22 cellular contexts compared by ENCODE assay signal in the genomic region with DNA sequence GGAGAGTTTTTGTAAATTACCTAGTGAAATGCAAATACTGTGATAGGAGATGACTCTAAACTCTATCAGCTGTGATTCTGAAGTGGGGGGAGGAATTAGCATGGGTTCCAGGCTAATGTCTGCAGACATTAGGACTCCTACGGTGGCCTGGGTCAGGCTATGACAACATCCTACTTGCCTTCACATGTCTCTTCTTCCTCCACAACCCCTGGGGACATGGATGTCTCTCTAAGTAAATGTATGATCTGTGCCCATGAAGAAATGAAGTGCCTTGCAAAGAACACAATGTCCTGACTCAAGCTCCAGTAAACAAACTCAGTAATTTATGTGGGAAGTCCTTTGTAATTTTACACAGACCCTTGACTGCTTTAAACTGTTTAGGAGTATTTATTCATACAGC.
A peak's percentile ranks its signal among the peaks of the same experiment; 100 is the strongest.
DNase-seq lines count a peak whose midpoint lies in the region; ATAC-seq, FAIRE-seq and TF ChIP-seq lines count a peak whose summit lies in the region.
"Had no signal": no experiment of that assay in that cellular context is flagged by ENCODE, and none has a peak within 500 bp of the region (broad histone marks: within the 10 kb centered on the region; RNA-seq: fewer than 3 reads in every experiment).

No MANE protein-coding gene starts in this region.

- H3K4me1 Mint-ChIP-seq in mesothelial cell of epicardium = peaks cover 36% of the 10 kb centered on the region

- no peak overlapping the region for H3K4me3 Mint-ChIP-seq in mesothelial cell of epicardium
- H3K4me3 Mint-ChIP-seq: B cell; CD8-positive, alpha-beta T cell; GM23338; IgD-negative memory B cell had no signal

- DNase-seq in NCI-H69 (lab: John Stamatoyannopoulos, UW) (peak; percentile 41), bronchial epithelial cell (ENCODE audit: low read depth) (peak; percentile 66), mesothelial cell of epicardium (ENCODE audit: low spot score in 2 of 2, unreplicated experiment in 2 of 2) (no peak), globus pallidus (ENCODE audit: low spot score) (no peak), NAMALWA (ENCODE audit: low spot score) (no peak)
- DNase-seq: CD8-positive, alpha-beta T cell; COR-L47; DMS 273 treated with DMSO at 0.1 percent for 48 hours; DMS53; DND-41; EL; HCEC 1CT had no signal

- H3K9me3 Mint-ChIP-seq in mesothelial cell of epicardium = peaks cover 5% of the 10 kb centered on the region

- H3K27me3 ChIP-seq in bronchial epithelial cell (ENCODE audit: control insufficient read depth, insufficient read depth, low read length) = no peaks in the 10 kb centered on the region
- H3K27me3 ChIP-seq: BLaER1 treated with 17β-estradiol and CSF1 and Interleukin-3, amounts not matched to agents 10 nM and 100 nM had no signal

- no peak for TF ChIP-seq CTCF in bronchial epithelial cell (IDR thresholded peaks at IDR 0.05; ENCODE audit: insufficient read depth, low read length, severe bottlenecking)
- TF ChIP-seq CTCF in mesothelial cell of epicardium (IDR thresholded peaks at IDR 0.05; ENCODE audit: unreplicated experiment) = no peak

- FAIRE-seq in bronchial epithelial cell (lab: Jason Lieb, UNC) = peak; percentile 40
- FAIRE-seq: GM12891, GM19239, H54, HTR-8/SVneo had no signal

- peaks cover 4% of the 10 kb centered on the region for H3K36me3 Mint-ChIP-seq in mesothelial cell of epicardium
- H3K36me3 Mint-ChIP-seq: CD8-positive, alpha-beta T cell had no signal

- ATAC-seq in GM21717 (IDR thresholded peaks at IDR 0.05; ENCODE audit: unreplicated experiment) (peak; percentile 20), HG02840 (IDR thresholded peaks at IDR 0.05; ENCODE audit: low FRiP score, unreplicated experiment) (no peak)
- ATAC-seq: CD8-positive, alpha-beta T cell; GM23338 had no signal

- H3K4me3 ChIP-seq in bronchial epithelial cell (ENCODE audit: low read depth, low read length) = no peak overlapping the region
- H3K4me3 ChIP-seq: BLaER1 treated with 17β-estradiol and CSF1 and Interleukin-3, amounts not matched to agents 10 nM and 100 nM; GM23338 had no signal

- H3K27me3 Mint-ChIP-seq in mesothelial cell of epicardium (ENCODE audit: low read depth) = no peaks in the 10 kb centered on the region

- H3K27ac Mint-ChIP-seq in mesothelial cell of epicardium = peak overlapping the region; percentile 33
- H3K27ac Mint-ChIP-seq: B cell; CD8-positive, alpha-beta T cell; GM23338; IgD-negative memory B cell had no signal

- H3K36me3 ChIP-seq in bronchial epithelial cell (ENCODE audit: control insufficient read depth, insufficient read depth, low read length) = no peaks in the 10 kb centered on the region
- H3K36me3 ChIP-seq: BLaER1 treated with 17β-estradiol and CSF1 and Interleukin-3, amounts not matched to agents 10 nM and 100 nM had no signal

Comparison
In these comparisons a context has a peak if more than half of its experiments do, and no peak if none do; other contexts are left out.
1. DNase-seq: peak in NCI-H69 (single experiment) and bronchial epithelial cell (single experiment); none in mesothelial cell of epicardium (0 of 2), globus pallidus (single experiment) and NAMALWA (single experiment).